ENCODE assay signal across 1 cellular context in the genomic region with DNA sequence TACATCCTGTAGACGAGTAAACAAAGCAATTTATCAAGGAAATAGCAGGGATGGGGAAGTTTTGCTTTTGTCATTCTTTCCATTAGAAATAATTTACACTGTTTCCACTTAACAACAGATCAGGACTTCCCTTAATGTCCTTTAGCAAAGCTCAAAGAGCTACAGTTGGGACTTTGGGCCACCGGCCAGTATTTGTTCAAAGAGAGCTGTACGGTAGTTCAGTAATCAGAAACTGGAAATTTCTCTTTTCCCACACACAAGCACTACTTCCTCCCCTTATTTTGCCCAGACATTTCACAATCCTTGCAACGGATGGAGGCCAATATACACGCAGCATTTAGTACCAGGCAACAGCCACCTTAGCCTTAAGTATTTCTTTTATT.
TF ChIP-seq lines count a peak whose summit lies in the region.

No MANE protein-coding gene starts in this region.

TF ChIP-seq in HepG2, 621 proteins besides CTCF, POLR2A, EP300 and RAD21 (continued from another document and continues in another):
- TF ChIP-seq, protein P1, sequence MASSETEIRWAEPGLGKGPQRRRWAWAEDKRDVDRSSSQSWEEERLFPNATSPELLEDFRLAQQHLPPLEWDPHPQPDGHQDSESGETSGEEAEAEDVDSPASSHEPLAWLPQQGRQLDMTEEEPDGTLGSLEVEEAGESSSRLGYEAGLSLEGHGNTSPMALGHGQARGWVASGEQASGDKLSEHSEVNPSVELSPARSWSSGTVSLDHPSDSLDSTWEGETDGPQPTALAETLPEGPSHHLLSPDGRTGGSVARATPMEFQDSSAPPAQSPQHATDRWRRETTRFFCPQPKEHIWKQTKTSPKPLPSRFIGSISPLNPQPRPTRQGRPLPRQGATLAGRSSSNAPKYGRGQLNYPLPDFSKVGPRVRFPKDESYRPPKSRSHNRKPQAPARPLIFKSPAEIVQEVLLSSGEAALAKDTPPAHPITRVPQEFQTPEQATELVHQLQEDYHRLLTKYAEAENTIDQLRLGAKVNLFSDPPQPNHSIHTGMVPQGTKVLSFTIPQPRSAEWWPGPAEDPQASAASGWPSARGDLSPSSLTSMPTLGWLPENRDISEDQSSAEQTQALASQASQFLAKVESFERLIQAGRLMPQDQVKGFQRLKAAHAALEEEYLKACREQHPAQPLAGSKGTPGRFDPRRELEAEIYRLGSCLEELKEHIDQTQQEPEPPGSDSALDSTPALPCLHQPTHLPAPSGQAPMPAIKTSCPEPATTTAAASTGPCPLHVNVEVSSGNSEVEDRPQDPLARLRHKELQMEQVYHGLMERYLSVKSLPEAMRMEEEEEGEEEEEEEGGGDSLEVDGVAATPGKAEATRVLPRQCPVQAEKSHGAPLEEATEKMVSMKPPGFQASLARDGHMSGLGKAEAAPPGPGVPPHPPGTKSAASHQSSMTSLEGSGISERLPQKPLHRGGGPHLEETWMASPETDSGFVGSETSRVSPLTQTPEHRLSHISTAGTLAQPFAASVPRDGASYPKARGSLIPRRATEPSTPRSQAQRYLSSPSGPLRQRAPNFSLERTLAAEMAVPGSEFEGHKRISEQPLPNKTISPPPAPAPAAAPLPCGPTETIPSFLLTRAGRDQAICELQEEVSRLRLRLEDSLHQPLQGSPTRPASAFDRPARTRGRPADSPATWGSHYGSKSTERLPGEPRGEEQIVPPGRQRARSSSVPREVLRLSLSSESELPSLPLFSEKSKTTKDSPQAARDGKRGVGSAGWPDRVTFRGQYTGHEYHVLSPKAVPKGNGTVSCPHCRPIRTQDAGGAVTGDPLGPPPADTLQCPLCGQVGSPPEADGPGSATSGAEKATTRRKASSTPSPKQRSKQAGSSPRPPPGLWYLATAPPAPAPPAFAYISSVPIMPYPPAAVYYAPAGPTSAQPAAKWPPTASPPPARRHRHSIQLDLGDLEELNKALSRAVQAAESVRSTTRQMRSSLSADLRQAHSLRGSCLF (CRISPR knock-in tag; IDR thresholded peaks at IDR 0.05; ENCODE audit: borderline replicate concordance) = no peak
- TF ChIP-seq AHR (CRISPR knock-in tag; IDR thresholded peaks at IDR 0.05) (no peak; the same call in 1 of the 2 replicates), GPN1 (CRISPR knock-in tag; IDR thresholded peaks at IDR 0.05; ENCODE audit: borderline replicate concordance) (no peak), NFATC3 (CRISPR knock-in tag; IDR thresholded peaks at IDR 0.05) (no peak), FOXM1 (CRISPR knock-in tag; IDR thresholded peaks at IDR 0.05) (no peak), HOXA9 (CRISPR knock-in tag; IDR thresholded peaks at IDR 0.05; ENCODE audit: borderline replicate concordance) (no peak), ZNF333 (CRISPR knock-in tag; IDR thresholded peaks at IDR 0.05; ENCODE audit: borderline replicate concordance) (no peak), ZBTB7A (CRISPR knock-in tag; IDR thresholded peaks at IDR 0.05) (no peak), ZNF552 (CRISPR knock-in tag; IDR thresholded peaks at IDR 0.05; ENCODE audit: borderline replicate concordance) (no peak), MXD4 (CRISPR knock-in tag; IDR thresholded peaks at IDR 0.05) (peak; percentile 30; the same call in 1 of the 2 replicates), ZFP36 (IDR thresholded peaks at IDR 0.05; ENCODE audit: borderline replicate concordance, low read depth, low read length, partially characterized antibody) (no peak), ZSCAN25 (CRISPR knock-in tag; IDR thresholded peaks at IDR 0.05) (no peak), ZNF589 (CRISPR knock-in tag; conservative IDR thresholded peaks at IDR 0.05) (no peak), ZNF713 (CRISPR knock-in tag; IDR thresholded peaks at IDR 0.05) (no peak), ISX (CRISPR knock-in tag; conservative IDR thresholded peaks at IDR 0.05) (no peak), NR1H2 (CRISPR knock-in tag; IDR thresholded peaks at IDR 0.05; ENCODE audit: borderline replicate concordance, low read depth) (no peak), MBD4 (IDR thresholded peaks at IDR 0.05; ENCODE audit: borderline replicate concordance, low read length) (no peak), NKX3-1 (CRISPR knock-in tag; IDR thresholded peaks at IDR 0.05) (no peak; the same call in 1 of the 2 replicates), MXI1 (IDR thresholded peaks at IDR 0.05; ENCODE audit: borderline replicate concordance, low read depth, low read length) (peak; percentile 26; the same call in 1 of the 3 replicates), TBX3 (IDR thresholded peaks at IDR 0.05; ENCODE audit: borderline replicate concordance) (peak; percentile 82; the same call in 1 of the 2 replicates), NR3C1 (CRISPR knock-in tag; IDR thresholded peaks at IDR 0.05) (no peak), MEIS2 (CRISPR knock-in tag; IDR thresholded peaks at IDR 0.05) (peak; percentile 16; the same call in 1 of the 2 replicates), ZNF264 (CRISPR knock-in tag; IDR thresholded peaks at IDR 0.05) (no peak; the same call in 1 of the 2 replicates), CEBPG (CRISPR knock-in tag; IDR thresholded peaks at IDR 0.05) (peak; percentile 98), FOXO1 (CRISPR knock-in tag; IDR thresholded peaks at IDR 0.05) (peak; percentile 84), ZNF180 (CRISPR knock-in tag; IDR thresholded peaks at IDR 0.05; ENCODE audit: borderline replicate concordance, low read depth) (no peak), ZNF382 (CRISPR knock-in tag; IDR thresholded peaks at IDR 0.05; ENCODE audit: borderline replicate concordance) (no peak), HOXA3 (CRISPR knock-in tag; IDR thresholded peaks at IDR 0.05) (peak; percentile 74), ZNF143 (CRISPR knock-in tag; IDR thresholded peaks at IDR 0.05) (no peak), RFX5 (IDR thresholded peaks at IDR 0.05; ENCODE audit: low read depth, low read length) (no peak)
- TF ChIP-seq, protein P2, sequence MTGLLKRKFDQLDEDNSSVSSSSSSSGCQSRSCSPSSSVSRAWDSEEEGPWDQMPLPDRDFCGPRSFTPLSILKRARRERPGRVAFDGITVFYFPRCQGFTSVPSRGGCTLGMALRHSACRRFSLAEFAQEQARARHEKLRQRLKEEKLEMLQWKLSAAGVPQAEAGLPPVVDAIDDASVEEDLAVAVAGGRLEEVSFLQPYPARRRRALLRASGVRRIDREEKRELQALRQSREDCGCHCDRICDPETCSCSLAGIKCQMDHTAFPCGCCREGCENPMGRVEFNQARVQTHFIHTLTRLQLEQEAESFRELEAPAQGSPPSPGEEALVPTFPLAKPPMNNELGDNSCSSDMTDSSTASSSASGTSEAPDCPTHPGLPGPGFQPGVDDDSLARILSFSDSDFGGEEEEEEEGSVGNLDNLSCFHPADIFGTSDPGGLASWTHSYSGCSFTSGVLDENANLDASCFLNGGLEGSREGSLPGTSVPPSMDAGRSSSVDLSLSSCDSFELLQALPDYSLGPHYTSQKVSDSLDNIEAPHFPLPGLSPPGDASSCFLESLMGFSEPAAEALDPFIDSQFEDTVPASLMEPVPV (CRISPR knock-in tag; IDR thresholded peaks at IDR 0.05) = no peak
- TF ChIP-seq, protein P3, sequence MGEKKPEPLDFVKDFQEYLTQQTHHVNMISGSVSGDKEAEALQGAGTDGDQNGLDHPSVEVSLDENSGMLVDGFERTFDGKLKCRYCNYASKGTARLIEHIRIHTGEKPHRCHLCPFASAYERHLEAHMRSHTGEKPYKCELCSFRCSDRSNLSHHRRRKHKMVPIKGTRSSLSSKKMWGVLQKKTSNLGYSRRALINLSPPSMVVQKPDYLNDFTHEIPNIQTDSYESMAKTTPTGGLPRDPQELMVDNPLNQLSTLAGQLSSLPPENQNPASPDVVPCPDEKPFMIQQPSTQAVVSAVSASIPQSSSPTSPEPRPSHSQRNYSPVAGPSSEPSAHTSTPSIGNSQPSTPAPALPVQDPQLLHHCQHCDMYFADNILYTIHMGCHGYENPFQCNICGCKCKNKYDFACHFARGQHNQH (CRISPR knock-in tag; IDR thresholded peaks at IDR 0.05) = peak; percentile 95
- TF ChIP-seq, protein P4, sequence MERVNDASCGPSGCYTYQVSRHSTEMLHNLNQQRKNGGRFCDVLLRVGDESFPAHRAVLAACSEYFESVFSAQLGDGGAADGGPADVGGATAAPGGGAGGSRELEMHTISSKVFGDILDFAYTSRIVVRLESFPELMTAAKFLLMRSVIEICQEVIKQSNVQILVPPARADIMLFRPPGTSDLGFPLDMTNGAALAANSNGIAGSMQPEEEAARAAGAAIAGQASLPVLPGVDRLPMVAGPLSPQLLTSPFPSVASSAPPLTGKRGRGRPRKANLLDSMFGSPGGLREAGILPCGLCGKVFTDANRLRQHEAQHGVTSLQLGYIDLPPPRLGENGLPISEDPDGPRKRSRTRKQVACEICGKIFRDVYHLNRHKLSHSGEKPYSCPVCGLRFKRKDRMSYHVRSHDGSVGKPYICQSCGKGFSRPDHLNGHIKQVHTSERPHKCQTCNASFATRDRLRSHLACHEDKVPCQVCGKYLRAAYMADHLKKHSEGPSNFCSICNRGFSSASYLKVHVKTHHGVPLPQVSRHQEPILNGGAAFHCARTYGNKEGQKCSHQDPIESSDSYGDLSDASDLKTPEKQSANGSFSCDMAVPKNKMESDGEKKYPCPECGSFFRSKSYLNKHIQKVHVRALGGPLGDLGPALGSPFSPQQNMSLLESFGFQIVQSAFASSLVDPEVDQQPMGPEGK (CRISPR knock-in tag; IDR thresholded peaks at IDR 0.05) = peak; percentile 65
- TF ChIP-seq, protein P5, sequence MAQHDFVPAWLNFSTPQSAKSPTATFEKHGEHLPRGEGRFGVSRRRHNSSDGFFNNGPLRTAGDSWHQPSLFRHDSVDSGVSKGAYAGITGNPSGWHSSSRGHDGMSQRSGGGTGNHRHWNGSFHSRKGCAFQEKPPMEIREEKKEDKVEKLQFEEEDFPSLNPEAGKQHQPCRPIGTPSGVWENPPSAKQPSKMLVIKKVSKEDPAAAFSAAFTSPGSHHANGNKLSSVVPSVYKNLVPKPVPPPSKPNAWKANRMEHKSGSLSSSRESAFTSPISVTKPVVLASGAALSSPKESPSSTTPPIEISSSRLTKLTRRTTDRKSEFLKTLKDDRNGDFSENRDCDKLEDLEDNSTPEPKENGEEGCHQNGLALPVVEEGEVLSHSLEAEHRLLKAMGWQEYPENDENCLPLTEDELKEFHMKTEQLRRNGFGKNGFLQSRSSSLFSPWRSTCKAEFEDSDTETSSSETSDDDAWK (CRISPR knock-in tag; IDR thresholded peaks at IDR 0.05) = no peak
- TF ChIP-seq, protein P6, sequence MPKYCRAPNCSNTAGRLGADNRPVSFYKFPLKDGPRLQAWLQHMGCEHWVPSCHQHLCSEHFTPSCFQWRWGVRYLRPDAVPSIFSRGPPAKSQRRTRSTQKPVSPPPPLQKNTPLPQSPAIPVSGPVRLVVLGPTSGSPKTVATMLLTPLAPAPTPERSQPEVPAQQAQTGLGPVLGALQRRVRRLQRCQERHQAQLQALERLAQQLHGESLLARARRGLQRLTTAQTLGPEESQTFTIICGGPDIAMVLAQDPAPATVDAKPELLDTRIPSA (CRISPR knock-in tag; IDR thresholded peaks at IDR 0.05; ENCODE audit: borderline replicate concordance) = no peak
- TF ChIP-seq, protein P7, sequence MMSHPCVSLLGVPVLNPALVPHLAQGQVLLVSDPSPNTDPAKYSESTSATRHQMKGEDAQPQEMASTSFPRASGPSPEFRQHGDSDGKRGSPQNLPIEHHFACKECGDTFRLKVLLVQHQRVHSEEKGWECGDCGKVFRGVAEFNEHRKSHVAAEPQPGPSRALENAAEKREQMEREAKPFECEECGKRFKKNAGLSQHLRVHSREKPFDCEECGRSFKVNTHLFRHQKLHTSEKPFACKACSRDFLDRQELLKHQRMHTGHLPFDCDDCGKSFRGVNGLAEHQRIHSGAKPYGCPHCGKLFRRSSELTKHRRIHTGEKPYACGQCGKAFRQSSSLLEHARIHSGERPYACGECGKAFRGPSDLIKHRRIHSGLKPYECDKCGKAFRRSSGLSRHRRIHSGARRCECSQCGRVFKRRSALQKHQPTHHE (CRISPR knock-in tag; IDR thresholded peaks at IDR 0.05; ENCODE audit: borderline replicate concordance) = no peak
- TF ChIP-seq, protein P8, sequence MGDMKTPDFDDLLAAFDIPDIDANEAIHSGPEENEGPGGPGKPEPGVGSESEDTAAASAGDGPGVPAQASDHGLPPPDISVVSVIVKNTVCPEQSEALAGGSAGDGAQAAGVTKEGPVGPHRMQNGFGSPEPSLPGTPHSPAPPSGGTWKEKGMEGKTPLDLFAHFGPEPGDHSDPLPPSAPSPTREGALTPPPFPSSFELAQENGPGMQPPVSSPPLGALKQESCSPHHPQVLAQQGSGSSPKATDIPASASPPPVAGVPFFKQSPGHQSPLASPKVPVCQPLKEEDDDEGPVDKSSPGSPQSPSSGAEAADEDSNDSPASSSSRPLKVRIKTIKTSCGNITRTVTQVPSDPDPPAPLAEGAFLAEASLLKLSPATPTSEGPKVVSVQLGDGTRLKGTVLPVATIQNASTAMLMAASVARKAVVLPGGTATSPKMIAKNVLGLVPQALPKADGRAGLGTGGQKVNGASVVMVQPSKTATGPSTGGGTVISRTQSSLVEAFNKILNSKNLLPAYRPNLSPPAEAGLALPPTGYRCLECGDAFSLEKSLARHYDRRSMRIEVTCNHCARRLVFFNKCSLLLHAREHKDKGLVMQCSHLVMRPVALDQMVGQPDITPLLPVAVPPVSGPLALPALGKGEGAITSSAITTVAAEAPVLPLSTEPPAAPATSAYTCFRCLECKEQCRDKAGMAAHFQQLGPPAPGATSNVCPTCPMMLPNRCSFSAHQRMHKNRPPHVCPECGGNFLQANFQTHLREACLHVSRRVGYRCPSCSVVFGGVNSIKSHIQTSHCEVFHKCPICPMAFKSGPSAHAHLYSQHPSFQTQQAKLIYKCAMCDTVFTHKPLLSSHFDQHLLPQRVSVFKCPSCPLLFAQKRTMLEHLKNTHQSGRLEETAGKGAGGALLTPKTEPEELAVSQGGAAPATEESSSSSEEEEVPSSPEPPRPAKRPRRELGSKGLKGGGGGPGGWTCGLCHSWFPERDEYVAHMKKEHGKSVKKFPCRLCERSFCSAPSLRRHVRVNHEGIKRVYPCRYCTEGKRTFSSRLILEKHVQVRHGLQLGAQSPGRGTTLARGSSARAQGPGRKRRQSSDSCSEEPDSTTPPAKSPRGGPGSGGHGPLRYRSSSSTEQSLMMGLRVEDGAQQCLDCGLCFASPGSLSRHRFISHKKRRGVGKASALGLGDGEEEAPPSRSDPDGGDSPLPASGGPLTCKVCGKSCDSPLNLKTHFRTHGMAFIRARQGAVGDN (CRISPR knock-in tag; IDR thresholded peaks at IDR 0.05) = no peak
- TF ChIP-seq, protein P9, sequence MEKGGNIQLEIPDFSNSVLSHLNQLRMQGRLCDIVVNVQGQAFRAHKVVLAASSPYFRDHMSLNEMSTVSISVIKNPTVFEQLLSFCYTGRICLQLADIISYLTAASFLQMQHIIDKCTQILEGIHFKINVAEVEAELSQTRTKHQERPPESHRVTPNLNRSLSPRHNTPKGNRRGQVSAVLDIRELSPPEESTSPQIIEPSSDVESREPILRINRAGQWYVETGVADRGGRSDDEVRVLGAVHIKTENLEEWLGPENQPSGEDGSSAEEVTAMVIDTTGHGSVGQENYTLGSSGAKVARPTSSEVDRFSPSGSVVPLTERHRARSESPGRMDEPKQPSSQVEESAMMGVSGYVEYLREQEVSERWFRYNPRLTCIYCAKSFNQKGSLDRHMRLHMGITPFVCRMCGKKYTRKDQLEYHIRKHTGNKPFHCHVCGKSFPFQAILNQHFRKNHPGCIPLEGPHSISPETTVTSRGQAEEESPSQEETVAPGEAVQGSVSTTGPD (CRISPR knock-in tag; IDR thresholded peaks at IDR 0.05) = no peak
